9 cellular contexts compared by ENCODE assay signal in genomic region chr6:19851273-19852089, GRCh38. TPM values are rescaled to one million over a fixed set of nuclear protein-coding genes. Genes with fewer than 3 reads are reported as not detected.
DNase-seq lines count a peak whose midpoint lies in the region; ATAC-seq and TF ChIP-seq lines count a peak whose summit lies in the region.
"Had no signal": no experiment of that assay in that cellular context is flagged by ENCODE, and none has a peak within 500 bp of the region (broad histone marks: within the 10 kb centered on the region; RNA-seq: fewer than 3 reads in every experiment).

No MANE protein-coding gene starts in this region.

- peak; percentile 88 for TF ChIP-seq CTCF in BJ (IDR thresholded peaks at IDR 0.05; ENCODE audit: insufficient read depth, low read depth, low read length)
- peak; percentile 71 to 84 (median 82) for TF ChIP-seq CTCF in sigmoid colon (IDR thresholded peaks at IDR 0.05)

- POLR2A ChIA-PET in BJ (lab: Charles Lee): no interaction called here

- CTCF ChIA-PET in BJ (lab: Yijun Ruan, JAX): interaction anchor here (0.7 to 2.9 kb wide), 18 partner anchors 9 to 1255 kb away, joined by 3 to 15 read pairs (median 4); no protein-coding TSS in a partner anchor

- no peak for TF ChIP-seq EP300 in sigmoid colon (IDR thresholded peaks at IDR 0.05)

- H3K27me3 ChIP-seq in BJ (ENCODE audit: control insufficient read depth, insufficient read depth, low read length) (no peaks in the 10 kb centered on the region), sigmoid colon (no peaks in the 10 kb centered on the region)

- peaks cover 0 to 7% (median 5%) of the 10 kb centered on the region in 4 donors for H3K4me1 ChIP-seq in sigmoid colon

- WGBS in sigmoid colon, 2 donors: 33 to 45% methylated on average over 10 of the region's 10 CpGs

- intact Hi-C loops in left ventricle myocardium superior (cut with micrococcal nuclease): no loop called here
- intact Hi-C loops in sigmoid colon (cut with DNase I): loop anchor here (2.0 to 10.0 kb wide), 5 partner anchors 39 to 1255 kb away; no protein-coding TSS in a partner anchor

- H3K27ac ChIP-seq in sigmoid colon: peak overlapping the region in 3 of 4 donors; percentile 48 to 74 (median 54)

- no peaks in the 10 kb centered on the region for H3K9me3 ChIP-seq in sigmoid colon

- DNase-seq in BJ (ENCODE audit: low read depth) (no peak), HCEC 1CT (peak; percentile 71), NCI-H2081 treated with DMSO at 0.1 percent for 48 hours (lab: John Stamatoyannopoulos, UW) (peak; percentile 66), amniotic epithelial cell (ENCODE audit: low read depth) (peak; percentile 84), left ventricle myocardium superior (no peak), sigmoid colon (no peak)
- no peak for DNase-seq in stimulated activated naive CD8-positive, alpha-beta T cell treated with anti-CD3 and anti-CD28 coated beads, Interleukin-15, Interleukin-2, amounts not matched to agents 100 U/mL and 50 U/mL, for 24 hours

- no peaks in the 10 kb centered on the region for H3K36me3 ChIP-seq in BJ (ENCODE audit: control insufficient read depth, insufficient read depth, low read length)
- no peaks in the 10 kb centered on the region for H3K36me3 ChIP-seq in sigmoid colon

- TF ChIP-seq POLR2A in sigmoid colon (IDR thresholded peaks at IDR 0.05): no peak

- ATAC-seq in left ventricle myocardium superior: peak; percentile 86
- ATAC-seq in stimulated activated naive CD8-positive, alpha-beta T cell treated with anti-CD3 and anti-CD28 coated beads, Interleukin-15, Interleukin-2, amounts not matched to agents 100 U/mL and 50 U/mL, for 24 hours: no peak
- no peak for ATAC-seq in HG03175 (IDR thresholded peaks at IDR 0.05; ENCODE audit: unreplicated experiment)

- H3K4me3 ChIP-seq in BJ (ENCODE audit: low read depth, low read length) (no peak overlapping the region), sigmoid colon (peak overlapping the region in 2 of 4 donors; percentile 6 to 12)

RNA-seq across cellular contexts. Expression of gene ID4, which starts 14.3 kb away (rescaled TPM):
- polyA plus RNA-seq in BJ (2011; rRNA removed): 2.2 and 3.1 TPM in 2 replicates
- 1.5 and 2.5 TPM in 2 replicates for polyA minus RNA-seq in BJ (2011; rRNA and poly(A)+ RNA removed)
- 3.0 TPM for total RNA-seq in left ventricle myocardium superior
- 1 to 10 TPM; 5.3 to 9.1 (median 7.1) TPM for total RNA-seq in sigmoid colon
- polyA plus RNA-seq in sigmoid colon: 1 to 10 TPM; 4.2 to 4.4 (median 4.2) TPM
- total RNA-seq: mononuclear cell had no signal

Comparison
In these comparisons a context has a peak if more than half of its experiments do, and no peak if none do; other contexts are left out.
1. DNase-seq: peak in HCEC 1CT (single experiment), NCI-H2081 treated with DMSO at 0.1 percent for 48 hours (single experiment) and amniotic epithelial cell (single experiment); none in BJ (single experiment), left ventricle myocardium superior (single experiment), sigmoid colon (single experiment) and stimulated activated naive CD8-positive, alpha-beta T cell treated with anti-CD3 and anti-CD28 coated beads, Interleukin-15, Interleukin-2, amounts not matched to agents 100 U/mL and 50 U/mL, for 24 hours (single experiment).